In the genomic region with DNA sequence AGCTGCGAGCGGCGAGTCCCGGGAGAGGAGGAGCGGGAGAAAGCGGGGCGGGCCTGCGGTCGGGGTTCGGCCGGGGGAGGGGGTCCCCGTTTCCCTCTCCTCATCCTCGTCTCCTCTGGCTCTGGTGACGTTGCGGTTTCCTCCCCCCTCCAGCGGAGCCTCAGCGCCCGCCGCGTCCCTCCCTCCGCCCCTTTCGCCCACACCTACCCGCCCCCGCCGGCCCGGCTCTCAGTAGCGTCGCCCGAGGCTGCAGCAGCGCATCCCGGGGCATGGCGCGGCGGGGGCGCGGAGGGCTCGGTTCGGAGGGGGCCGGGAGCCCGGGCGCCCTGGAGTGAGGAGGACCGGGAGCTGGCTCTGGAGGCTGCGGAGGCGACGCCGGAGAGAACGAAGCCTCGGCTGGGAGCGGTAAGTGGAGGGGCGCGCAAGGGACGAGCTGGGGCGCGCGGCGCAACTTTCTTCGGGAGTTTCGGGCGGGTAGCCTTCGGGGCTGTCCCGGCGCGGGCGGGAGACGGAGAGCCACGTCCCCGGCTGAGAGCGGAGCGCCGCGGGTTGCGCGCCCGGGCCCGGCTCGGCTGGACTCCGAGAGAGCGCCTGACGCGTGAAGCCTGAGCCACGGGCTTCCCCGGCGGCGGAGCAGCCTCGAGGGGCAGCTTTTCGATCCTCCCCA, we compare ENCODE assay signal across 8 cellular contexts. TPM values are rescaled to one million over a fixed set of nuclear protein-coding genes. Genes with fewer than 3 reads are reported as not detected.
DNase-seq lines count a peak whose midpoint lies in the region; ATAC-seq and TF ChIP-seq lines count a peak whose summit lies in the region.

A gene (plus strand): TSS at position 231 of the 667 bp plus-strand sequence. CDS start 28,304 bp downstream, outside the sequence.

- H2AFZ ChIP-seq in hepatocyte: peak within 1 kb of the TSS; percentile 90

- H3K79me2 ChIP-seq in hepatocyte: peaks cover 36% of the 10 kb centered on the region

- no peaks in the 10 kb centered on the region for H3K36me3 ChIP-seq in CD8-positive, alpha-beta T cell (ENCODE audit: insufficient read depth, low read length)
- H3K36me3 ChIP-seq in hepatocyte (replicated peaks; ENCODE audit: insufficient read depth, low read depth): no peaks in the 10 kb centered on the region

- peaks cover 15% of the 10 kb centered on the region for H4K20me1 ChIP-seq in hepatocyte (ENCODE audit: insufficient read depth, poor library complexity, severe bottlenecking)

- TF ChIP-seq CTCF in CD8-positive, alpha-beta T cell (IDR thresholded peaks at IDR 0.05): no peak
- TF ChIP-seq CTCF in astrocyte of the cerebellum (IDR thresholded peaks at IDR 0.05; ENCODE audit: low read depth, low read length, missing control alignments) (no peak), hepatocyte (IDR thresholded peaks at IDR 0.05; ENCODE audit: poor library complexity) (no peak), retinal pigment epithelial cell (conservative IDR thresholded peaks at IDR 0.05; ENCODE audit: low read depth, low read length) (no peak)

- H3K4me3 ChIP-seq in CD8-positive, alpha-beta T cell (ENCODE audit: low read depth, low read length): peak within 1 kb of the TSS; percentile 64
- peak within 1 kb of the TSS; percentile 85 for H3K4me3 ChIP-seq in astrocyte of the cerebellum (ENCODE audit: low read depth, low read length)
- peak within 1 kb of the TSS; percentile 71 for H3K4me3 ChIP-seq in hepatocyte
- peak within 1 kb of the TSS; percentile 74 for H3K4me3 ChIP-seq in retinal pigment epithelial cell (ENCODE audit: low read length)

- H3K9me3 ChIP-seq in CD8-positive, alpha-beta T cell (ENCODE audit: low read length): no peaks in the 10 kb centered on the region
- no peaks in the 10 kb centered on the region for H3K9me3 ChIP-seq in hepatocyte (ENCODE audit: low read depth)

- peaks cover 16% of the 10 kb centered on the region for H3K4me1 ChIP-seq in CD8-positive, alpha-beta T cell (ENCODE audit: insufficient read depth, low read length)
- H3K4me1 ChIP-seq in hepatocyte (ENCODE audit: insufficient read depth): peaks cover 10% of the 10 kb centered on the region

- intact Hi-C loops in CD8-positive, alpha-beta T cell (cut with DNase I, micrococcal nuclease): loop anchor here in 1 of 2 experiments (2.0 to 10.0 kb wide), 3 partner anchors 16 to 91 kb away; a partner anchor contains a TSS

- peak; percentile 16 to 73 (median 53) for DNase-seq in CD8-positive, alpha-beta T cell
- DNase-seq in T-cell: peak; percentile 17 to 65 (median 43)
- no peak for DNase-seq in astrocyte of the cerebellum (ENCODE audit: low read depth)
- peak; percentile 91 for DNase-seq in hepatocyte (ENCODE audit: low spot score)
- DNase-seq in retinal pigment epithelial cell (ENCODE audit: low read depth): peak; percentile 23
- no peak for DNase-seq in NCI-H2081 treated with DMSO at 0.1 percent for 48 hours (lab: John Stamatoyannopoulos, UW)

- in situ Hi-C loops in astrocyte of the cerebellum (cut with HindIII; ENCODE audit: low sequenced_read_pairs): no loop called here

- ATAC-seq in CD8-positive, alpha-beta T cell: peak; percentile 81
- ATAC-seq in GM19372 (IDR thresholded peaks at IDR 0.05; ENCODE audit: low read depth, unreplicated experiment) (peak; percentile 73), HG03460 (IDR thresholded peaks at IDR 0.05; ENCODE audit: unreplicated experiment) (peak; percentile 67), T-cell (replicated peaks in 1 of 4) (peak; percentile 79 to 88 (median 84))

- peak within 1 kb of the TSS; percentile 75 for H3K27ac Mint-ChIP-seq in CD8-positive, alpha-beta T cell
- H3K27ac Mint-ChIP-seq in T-cell: peak within 1 kb of the TSS; percentile 69 to 80

- H3K36me3 Mint-ChIP-seq in CD8-positive, alpha-beta T cell: peaks cover 2% of the 10 kb centered on the region
- no peaks in the 10 kb centered on the region for H3K36me3 Mint-ChIP-seq in T-cell

- no peaks in the 10 kb centered on the region for H3K27me3 ChIP-seq in CD8-positive, alpha-beta T cell (ENCODE audit: insufficient read depth, low read length)
- H3K27me3 ChIP-seq in hepatocyte: no peaks in the 10 kb centered on the region

- peak within 1 kb of the TSS; percentile 89 for H3K4me3 Mint-ChIP-seq in CD8-positive, alpha-beta T cell
- peak within 1 kb of the TSS; percentile 82 to 88 (median 86) for H3K4me3 Mint-ChIP-seq in T-cell

- no peak within 1 kb of the TSS for H3K27ac ChIP-seq in CD8-positive, alpha-beta T cell (ENCODE audit: low read depth, low read length)
- peak within 1 kb of the TSS; percentile 99 for H3K27ac ChIP-seq in hepatocyte

- no peaks in the 10 kb centered on the region for H3K9me3 Mint-ChIP-seq in CD8-positive, alpha-beta T cell
- no peaks in the 10 kb centered on the region for H3K9me3 Mint-ChIP-seq in T-cell

- H3K4me1 Mint-ChIP-seq in CD8-positive, alpha-beta T cell (ENCODE audit: low read depth): peaks cover 17% of the 10 kb centered on the region
- H3K4me1 Mint-ChIP-seq in T-cell: peaks cover 12 to 21% (median 17%) of the 10 kb centered on the region in 3 donors

- 0% methylated on average over 27 of the region's 86 CpGs for WGBS in hepatocyte (ENCODE audit: low lambda C conversion rate, missing lambda C conversion rate)

- H3K27me3 Mint-ChIP-seq in CD8-positive, alpha-beta T cell (ENCODE audit: low read depth): peaks cover 20% of the 10 kb centered on the region
- peaks cover 13 to 28% of the 10 kb centered on the region in 2 donors for H3K27me3 Mint-ChIP-seq in T-cell

- POLR2A ChIA-PET in CD8-positive, alpha-beta T cell (lab: Charles Lee): no interaction called here
- POLR2A ChIA-PET in T-cell (lab: Charles Lee): interaction anchor here in 1 of 2 donors (0.7 kb wide), 1 partner anchor 257 kb away, joined by 9 read pairs; no protein-coding TSS in a partner anchor

- CTCF ChIA-PET in CD8-positive, alpha-beta T cell (lab: Charles Lee): no interaction called here
- CTCF ChIA-PET in T-cell (lab: Charles Lee): interaction anchor here (0.6 to 1.2 kb wide), 3 partner anchors 83 to 102 kb away, joined by 3 to 4 read pairs (median 4); no protein-coding TSS in a partner anchor

- no peaks in the 10 kb centered on the region for H3K9me2 ChIP-seq in hepatocyte (replicated peaks; ENCODE audit: insufficient read depth)

- peak within 1 kb of the TSS; percentile 72 for H3K4me2 ChIP-seq in hepatocyte

RNA-seq across cellular contexts. Expression of the gene that starts here (rescaled TPM):
- 10 to 100 TPM; 14.3 to 16.7 TPM for total RNA-seq in CD8-positive, alpha-beta T cell
- total RNA-seq in T-cell: 1 to 10 TPM; 5.9 to 9.3 (median 7.4) TPM
- 36.9 and 45.0 TPM in 2 replicates for total RNA-seq in hepatocyte
- polyA plus RNA-seq in hepatocyte: 19.9 and 22.4 TPM in 2 replicates

Comparison
In these comparisons a context has a peak if more than half of its experiments do, and no peak if none do; other contexts are left out.
1. DNase-seq: peak in CD8-positive, alpha-beta T cell (7 of 7), T-cell (34 of 34), hepatocyte (single experiment) and retinal pigment epithelial cell (single experiment); none in astrocyte of the cerebellum (single experiment) and NCI-H2081 treated with DMSO at 0.1 percent for 48 hours (single experiment).
2. Peak in every context shown above with its lines, with median percentiles within 50 percentile points of each other: ATAC-seq and H3K4me3 ChIP-seq.